ENCODE assay signal across 8 cellular contexts in genomic region chr3:151085227-151085888, GRCh38. TPM values are rescaled to one million over a fixed set of nuclear protein-coding genes. Genes with fewer than 3 reads are reported as not detected.
DNase-seq lines count a peak whose midpoint lies in the region; ATAC-seq and TF ChIP-seq lines count a peak whose summit lies in the region.

A gene with protein sequence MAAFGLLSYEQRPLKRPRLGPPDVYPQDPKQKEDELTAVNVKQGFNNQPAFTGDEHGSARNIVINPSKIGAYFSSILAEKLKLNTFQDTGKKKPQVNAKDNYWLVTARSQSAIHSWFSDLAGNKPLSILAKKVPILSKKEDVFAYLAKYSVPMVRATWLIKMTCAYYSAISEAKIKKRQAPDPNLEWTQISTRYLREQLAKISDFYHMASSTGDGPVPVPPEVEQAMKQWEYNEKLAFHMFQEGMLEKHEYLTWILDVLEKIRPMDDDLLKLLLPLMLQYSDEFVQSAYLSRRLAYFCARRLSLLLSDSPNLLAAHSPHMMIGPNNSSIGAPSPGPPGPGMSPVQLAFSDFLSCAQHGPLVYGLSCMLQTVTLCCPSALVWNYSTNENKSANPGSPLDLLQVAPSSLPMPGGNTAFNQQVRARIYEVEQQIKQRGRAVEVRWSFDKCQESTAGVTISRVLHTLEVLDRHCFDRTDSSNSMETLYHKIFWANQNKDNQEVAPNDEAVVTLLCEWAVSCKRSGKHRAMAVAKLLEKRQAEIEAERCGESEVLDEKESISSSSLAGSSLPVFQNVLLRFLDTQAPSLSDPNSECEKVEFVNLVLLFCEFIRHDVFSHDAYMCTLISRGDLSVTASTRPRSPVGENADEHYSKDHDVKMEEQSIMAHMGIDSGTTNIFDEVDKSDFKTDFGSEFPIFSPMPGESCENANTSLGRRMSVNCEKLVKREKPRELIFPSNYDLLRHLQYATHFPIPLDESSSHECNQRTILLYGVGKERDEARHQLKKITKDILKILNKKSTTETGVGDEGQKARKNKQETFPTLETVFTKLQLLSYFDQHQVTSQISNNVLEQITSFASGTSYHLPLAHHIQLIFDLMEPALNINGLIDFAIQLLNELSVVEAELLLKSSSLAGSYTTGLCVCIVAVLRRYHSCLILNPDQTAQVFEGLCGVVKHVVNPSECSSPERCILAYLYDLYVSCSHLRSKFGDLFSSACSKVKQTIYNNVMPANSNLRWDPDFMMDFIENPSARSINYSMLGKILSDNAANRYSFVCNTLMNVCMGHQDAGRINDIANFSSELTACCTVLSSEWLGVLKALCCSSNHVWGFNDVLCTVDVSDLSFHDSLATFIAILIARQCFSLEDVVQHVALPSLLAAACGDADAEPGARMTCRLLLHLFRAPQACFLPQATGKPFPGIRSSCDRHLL (N-terminal part only) (plus strand): TSS chr3:151085664. CDS start chr3:151086927, 1,263 bp downstream.

- H3K27ac Mint-ChIP-seq in CD4-positive, alpha-beta T cell = no peak within 1 kb of the TSS
- H3K27ac Mint-ChIP-seq in activated T-helper 2 cell treated with anti-CD3 and anti-CD28 coated beads, Interferon-gamma antibody, Interleukin-2, Interleukin-4, amounts not matched to agents 10 μg/mL and 5 μg/mL and 100 μg/mL, durations not matched to agents 14 hours and 24 hours and 36 hours = no peak within 1 kb of the TSS
- H3K27ac Mint-ChIP-seq in naive thymus-derived CD8-positive, alpha-beta T cell = peak within 1 kb of the TSS in 1 of 10 donors; percentile 13

- H3K27me3 Mint-ChIP-seq in CD4-positive, alpha-beta T cell = peaks cover 57% of the 10 kb centered on the region
- peaks cover 54% of the 10 kb centered on the region for H3K27me3 Mint-ChIP-seq in activated T-helper 2 cell treated with anti-CD3 and anti-CD28 coated beads, Interferon-gamma antibody, Interleukin-2, Interleukin-4, amounts not matched to agents 10 μg/mL and 5 μg/mL and 100 μg/mL, durations not matched to agents 14 hours and 24 hours and 36 hours (ENCODE audit: low read depth)
- peaks cover 18 to 42% (median 33%) of the 10 kb centered on the region in 5 donors for H3K27me3 Mint-ChIP-seq in naive thymus-derived CD8-positive, alpha-beta T cell

- TF ChIP-seq CTCF in CD4-positive, alpha-beta T cell (IDR thresholded peaks at IDR 0.05) = no peak
- no peak for TF ChIP-seq CTCF in fibroblast of the aortic adventitia (IDR thresholded peaks at IDR 0.05; ENCODE audit: insufficient read depth, low read length)

- peak; percentile 27 for ATAC-seq in CD4-positive, alpha-beta T cell (ENCODE audit: poor library complexity)
- ATAC-seq in GM19397 (IDR thresholded peaks at IDR 0.05; ENCODE audit: unreplicated experiment) = peak; percentile 70
- peak; percentile 55 for ATAC-seq in HG03521 (IDR thresholded peaks at IDR 0.05; ENCODE audit: unreplicated experiment)
- peak; percentile 34 to 46 for ATAC-seq in naive thymus-derived CD8-positive, alpha-beta T cell

- H3K4me3 Mint-ChIP-seq in CD4-positive, alpha-beta T cell = peak within 1 kb of the TSS; percentile 94
- H3K4me3 Mint-ChIP-seq in activated T-helper 2 cell treated with anti-CD3 and anti-CD28 coated beads, Interferon-gamma antibody, Interleukin-2, Interleukin-4, amounts not matched to agents 10 μg/mL and 5 μg/mL and 100 μg/mL, durations not matched to agents 14 hours and 24 hours and 36 hours (ENCODE audit: low read depth) = peak within 1 kb of the TSS; percentile 86
- H3K4me3 Mint-ChIP-seq in naive thymus-derived CD8-positive, alpha-beta T cell = peak within 1 kb of the TSS; percentile 85 to 95 (median 92)

- no peaks in the 10 kb centered on the region for H3K36me3 ChIP-seq in subcutaneous abdominal adipose tissue (ENCODE audit: control insufficient read depth in 5 of 5, insufficient read depth in 5 of 5, low read length in 5 of 5)

- CTCF ChIA-PET in CD4-positive, alpha-beta T cell (lab: Charles Lee) = no interaction called here

- H3K9me3 Mint-ChIP-seq in CD4-positive, alpha-beta T cell = no peaks in the 10 kb centered on the region
- H3K9me3 Mint-ChIP-seq in activated T-helper 2 cell treated with anti-CD3 and anti-CD28 coated beads, Interferon-gamma antibody, Interleukin-2, Interleukin-4, amounts not matched to agents 10 μg/mL and 5 μg/mL and 100 μg/mL, durations not matched to agents 14 hours and 24 hours and 36 hours = no peaks in the 10 kb centered on the region
- no peaks in the 10 kb centered on the region for H3K9me3 Mint-ChIP-seq in naive thymus-derived CD8-positive, alpha-beta T cell

- no peaks in the 10 kb centered on the region for H3K9me3 ChIP-seq in CD4-positive, alpha-beta T cell (ENCODE audit: control insufficient read depth, low read length)
- H3K9me3 ChIP-seq in subcutaneous abdominal adipose tissue (ENCODE audit: control insufficient read depth in 5 of 5, low read length in 5 of 5) = no peaks in the 10 kb centered on the region

- peaks cover 0 to 28% (median 26%) of the 10 kb centered on the region in 5 donors for H3K4me1 ChIP-seq in subcutaneous abdominal adipose tissue (ENCODE audit: control insufficient read depth in 5 of 5, insufficient read depth in 5 of 5, low read length in 5 of 5)

- H3K9ac ChIP-seq in subcutaneous abdominal adipose tissue (ENCODE audit: low read length in 5 of 5) = peak within 1 kb of the TSS in 1 of 5 donors; percentile 30

- peak in 6 of 10 experiments; percentile 1 to 41 (median 14) for DNase-seq in CD4-positive, alpha-beta T cell
- DNase-seq in NCI-H774 (lab: John Stamatoyannopoulos, UW) = peak; percentile 93
- DNase-seq in activated T-helper 2 cell treated with anti-CD3 and anti-CD28 coated beads, Interferon-gamma antibody, Interleukin-2, Interleukin-4, amounts not matched to agents 10 μg/mL and 5 μg/mL and 100 μg/mL, durations not matched to agents 14 hours and 24 hours and 36 hours (ENCODE audit: low spot score) = peak; percentile 61
- DNase-seq in fibroblast of the aortic adventitia (ENCODE audit: low read depth) = peak; percentile 62
- peak in 8 of 10 donors; percentile 11 to 46 (median 34) for DNase-seq in naive thymus-derived CD8-positive, alpha-beta T cell

- POLR2A ChIA-PET in CD4-positive, alpha-beta T cell (lab: Charles Lee) = interaction anchor here (0.6 to 1.9 kb wide), 4 partner anchors 8 to 539 kb away, joined by 3 to 6 read pairs (median 4); partner anchors contain the start of genes EIF2A, SERP1 and SIAH2
- POLR2A ChIA-PET in naive thymus-derived CD8-positive, alpha-beta T cell (lab: Charles Lee) = interaction anchor here (1.4 to 3.2 kb wide), 2 partner anchors 50 to 322 kb away, joined by 4 to 16 read pairs; partner anchors contain the start of gene SIAH2

- intact Hi-C loops in CD4-positive, alpha-beta T cell (cut with DNase I, micrococcal nuclease) = loop anchor here in 1 of 2 experiments (5.0 kb wide), 1 partner anchor 363 kb away; no protein-coding TSS in a partner anchor
- intact Hi-C loops in activated T-helper 2 cell treated with anti-CD3 and anti-CD28 coated beads, Interferon-gamma antibody, Interleukin-2, Interleukin-4, amounts not matched to agents 10 μg/mL and 5 μg/mL and 100 μg/mL, durations not matched to agents 14 hours and 24 hours and 36 hours (cut with micrococcal nuclease) = loop anchor here (5.0 to 10.0 kb wide), 8 partner anchors 142 to 671 kb away; partner anchors contain the start of genes EIF2A and SERP1

- H3K27ac ChIP-seq in CD4-positive, alpha-beta T cell (ENCODE audit: low read depth, low read length) = no peak within 1 kb of the TSS
- H3K27ac ChIP-seq in subcutaneous abdominal adipose tissue (ENCODE audit: low read depth, low read length) = no peak within 1 kb of the TSS

- peaks cover 40% of the 10 kb centered on the region for H3K27me3 ChIP-seq in CD4-positive, alpha-beta T cell (ENCODE audit: control insufficient read depth, insufficient read depth, low read length)
- H3K27me3 ChIP-seq in subcutaneous abdominal adipose tissue (ENCODE audit: control insufficient read depth in 5 of 5, insufficient read depth in 4 of 5, low read length in 5 of 5) = peaks cover 6 to 23% (median 16%) of the 10 kb centered on the region in 5 donors

- peaks cover 11% of the 10 kb centered on the region for H3K4me1 Mint-ChIP-seq in CD4-positive, alpha-beta T cell (ENCODE audit: low read depth)
- H3K4me1 Mint-ChIP-seq in activated T-helper 2 cell treated with anti-CD3 and anti-CD28 coated beads, Interferon-gamma antibody, Interleukin-2, Interleukin-4, amounts not matched to agents 10 μg/mL and 5 μg/mL and 100 μg/mL, durations not matched to agents 14 hours and 24 hours and 36 hours (ENCODE audit: low read depth) = peaks cover 11% of the 10 kb centered on the region
- H3K4me1 Mint-ChIP-seq in naive thymus-derived CD8-positive, alpha-beta T cell = peaks cover 3 to 12% (median 11%) of the 10 kb centered on the region in 4 donors

- peak within 1 kb of the TSS; percentile 63 for H3K4me3 ChIP-seq in fibroblast of the aortic adventitia (ENCODE audit: low read depth, low read length)
- H3K4me3 ChIP-seq in subcutaneous abdominal adipose tissue (ENCODE audit: low read depth in 1 of 5, low read length in 5 of 5) = peak within 1 kb of the TSS in 4 of 5 donors; percentile 55 to 74 (median 65)

- H3K36me3 Mint-ChIP-seq in CD4-positive, alpha-beta T cell (ENCODE audit: low read depth) = no peaks in the 10 kb centered on the region
- no peaks in the 10 kb centered on the region for H3K36me3 Mint-ChIP-seq in activated T-helper 2 cell treated with anti-CD3 and anti-CD28 coated beads, Interferon-gamma antibody, Interleukin-2, Interleukin-4, amounts not matched to agents 10 μg/mL and 5 μg/mL and 100 μg/mL, durations not matched to agents 14 hours and 24 hours and 36 hours (ENCODE audit: low read depth)
- no peaks in the 10 kb centered on the region for H3K36me3 Mint-ChIP-seq in naive thymus-derived CD8-positive, alpha-beta T cell

RNA-seq across cellular contexts. Expression of the gene that starts here (rescaled TPM):
- under 1 TPM; 0.39 to 0.49 TPM for total RNA-seq in CD4-positive, alpha-beta T cell
- total RNA-seq in activated T-helper 2 cell treated with anti-CD3 and anti-CD28 coated beads, Interferon-gamma antibody, Interleukin-2, Interleukin-4, amounts not matched to agents 10 μg/mL and 5 μg/mL and 100 μg/mL, durations not matched to agents 14 hours and 24 hours and 36 hours = 7.1 and 8.7 TPM in 2 replicates
- 0.72 and 1.3 TPM in 2 replicates for total RNA-seq in fibroblast of the aortic adventitia (ENCODE audit: low replicate concordance)
- under 1 TPM; 0.29 to 0.66 TPM for total RNA-seq in naive thymus-derived CD8-positive, alpha-beta T cell
- polyA plus RNA-seq in naive thymus-derived CD8-positive, alpha-beta T cell = not detected

Comparison
In these comparisons a context has a peak if more than half of its experiments do, and no peak if none do; other contexts are left out.
1. Peak in DNase-seq and ATAC-seq in CD4-positive, alpha-beta T cell; RNA of the gene not detected or under 1 TPM.
2. Peak in DNase-seq and ATAC-seq in naive thymus-derived CD8-positive, alpha-beta T cell; RNA of the gene not detected or under 1 TPM.
3. DNase-seq: peak in every context shown above with its lines; median percentile 93 in NCI-H774; 62 in fibroblast of the aortic adventitia; 61 in activated T-helper 2 cell treated with anti-CD3 and anti-CD28 coated beads, Interferon-gamma antibody, Interleukin-2, Interleukin-4, amounts not matched to agents 10 μg/mL and 5 μg/mL and 100 μg/mL, durations not matched to agents 14 hours and 24 hours and 36 hours; 34 in naive thymus-derived CD8-positive, alpha-beta T cell; 14 in CD4-positive, alpha-beta T cell.